ENCODE assay signal across 1 cellular context in the genomic region with DNA sequence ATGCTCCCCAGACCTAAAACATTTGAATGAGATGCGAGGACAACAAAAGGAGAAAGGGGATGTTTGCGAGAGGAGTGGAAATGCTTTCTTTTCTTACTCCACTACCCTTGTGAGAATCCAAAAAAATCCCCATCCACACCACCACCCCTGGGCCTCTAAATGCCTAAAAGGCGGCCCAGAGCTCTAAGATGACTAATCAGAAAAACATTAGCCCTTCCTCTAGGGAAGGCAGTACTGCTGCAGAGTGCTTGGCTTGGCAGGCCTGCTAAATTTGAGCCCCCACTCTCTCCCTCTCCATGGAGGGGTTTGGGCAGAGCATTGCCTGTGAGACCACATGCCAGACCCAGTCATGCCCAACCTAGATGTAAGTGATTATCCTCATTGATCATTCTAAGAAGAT.
TF ChIP-seq lines count a peak whose summit lies in the region.

No MANE protein-coding gene starts in this region.

TF ChIP-seq in H1, 55 proteins besides CTCF, POLR2A, EP300 and RAD21:
- TF ChIP-seq JUND (IDR thresholded peaks at IDR 0.05; ENCODE audit: low read length) (peak; percentile 51; the same call in 1 of the 2 replicates), TEAD4 (IDR thresholded peaks at IDR 0.05; ENCODE audit: low read depth, low read length) (no peak)
